Comparison of ENCODE assay signal across 14 cellular contexts in the genomic region with DNA sequence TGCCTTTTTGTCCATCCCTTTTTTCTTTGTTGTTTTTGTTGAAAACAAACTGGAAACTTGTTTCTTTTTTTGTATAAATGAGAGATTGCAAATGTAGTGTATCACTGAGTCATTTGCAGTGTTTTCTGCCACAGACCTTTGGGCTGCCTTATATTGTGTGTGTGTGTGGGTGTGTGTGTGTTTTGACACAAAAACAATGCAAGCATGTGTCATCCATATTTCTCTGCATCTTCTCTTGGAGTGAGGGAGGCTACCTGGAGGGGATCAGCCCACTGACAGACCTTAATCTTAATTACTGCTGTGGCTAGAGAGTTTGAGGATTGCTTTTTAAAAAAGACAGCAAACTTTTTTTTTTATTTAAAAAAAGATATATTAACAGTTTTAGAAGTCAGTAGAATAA. TPM values are rescaled to one million over a fixed set of nuclear protein-coding genes. Genes with fewer than 3 reads are reported as not detected.
DNase-seq lines count a peak whose midpoint lies in the region; ATAC-seq and TF ChIP-seq lines count a peak whose summit lies in the region.
"Had no signal": no experiment of that assay in that cellular context is flagged by ENCODE, and none has a peak within 500 bp of the region (broad histone marks: within the 10 kb centered on the region; RNA-seq: fewer than 3 reads in every experiment).

No MANE protein-coding gene starts in this region.

- no peaks in the 10 kb centered on the region for H3K9me2 ChIP-seq in Karpas-422 (replicated peaks; ENCODE audit: insufficient read depth, low read length)

- peaks cover 26% of the 10 kb centered on the region for H3K4me1 Mint-ChIP-seq in glutamatergic neuron (ENCODE audit: low read depth, unreplicated experiment)
- H3K4me1 Mint-ChIP-seq in stimulated activated memory B cell treated with anti-CD40 and anti-IgM and Interleukin-4, amounts not matched to agents 10 μg/mL and 1 μg/mL and 100 μg/mL, for 72 hours = peaks cover 17% of the 10 kb centered on the region

- DNase-seq in Karpas-422 (no peak), adipocyte (ENCODE audit: low read depth) (no peak), glutamatergic neuron (no peak), stomach (no peak), SHP77 treated with DMSO at 0.1 percent for 48 hours (lab: John Stamatoyannopoulos, UW) (no peak)
- DNase-seq: activated CD4-positive, alpha-beta T cell treated with anti-CD3 and anti-CD28 coated beads for 1 hour; activated naive CD8-positive, alpha-beta T cell treated with anti-CD3 and anti-CD28 coated beads, Interleukin-2, amount 10 ng/mL, durations not matched to agents 7 days and 5 days; foreskin melanocyte had no signal

- intact Hi-C loops in stomach (cut with DNase I; ENCODE audit: low total_unique reads) = no loop called here

- ATAC-seq in HG02571 (IDR thresholded peaks at IDR 0.05; ENCODE audit: unreplicated experiment) = no peak
- ATAC-seq in stimulated activated memory B cell treated with anti-CD40 and anti-IgM and Interleukin-4, amounts not matched to agents 10 μg/mL and 1 μg/mL and 100 μg/mL, for 72 hours = no peak
- ATAC-seq: mucosa of descending colon had no signal

- TF ChIP-seq POLR2A in stomach (IDR thresholded peaks at IDR 0.05) = no peak

- H3K27me3 ChIP-seq in Karpas-422 (ENCODE audit: low read length) (no peaks in the 10 kb centered on the region), adipocyte (replicated peaks; ENCODE audit: control insufficient read depth, insufficient read depth, low read length) (no peaks in the 10 kb centered on the region), stomach (peaks cover 7 to 43% (median 19%) of the 10 kb centered on the region in 3 donors)

- TF ChIP-seq CTCF in glutamatergic neuron (IDR thresholded peaks at IDR 0.05; ENCODE audit: partially characterized antibody, unreplicated experiment) = no peak
- no peak for TF ChIP-seq CTCF in stomach (IDR thresholded peaks at IDR 0.05)

- H3K9me3 ChIP-seq in Karpas-422 (ENCODE audit: low read length) (no peaks in the 10 kb centered on the region), adipocyte (ENCODE audit: control insufficient read depth, low read length) (no peaks in the 10 kb centered on the region), stomach (no peaks in the 10 kb centered on the region)
- H3K9me3 ChIP-seq: mucosa of descending colon had no signal

- peaks cover 25% of the 10 kb centered on the region for H3K36me3 ChIP-seq in Karpas-422 (ENCODE audit: insufficient read depth, low read length)
- peaks cover 8% of the 10 kb centered on the region for H3K36me3 ChIP-seq in adipocyte (ENCODE audit: control insufficient read depth, insufficient read depth, low read length, severe bottlenecking)
- peaks cover 0 to 6% (median 0%) of the 10 kb centered on the region in 4 donors for H3K36me3 ChIP-seq in stomach

- peaks cover 29% of the 10 kb centered on the region for H4K20me1 ChIP-seq in Karpas-422 (ENCODE audit: insufficient read depth, low read depth, low read length)

- peak overlapping the region; percentile 4 for H3K27ac Mint-ChIP-seq in glutamatergic neuron (ENCODE audit: unreplicated experiment)
- H3K27ac Mint-ChIP-seq in stimulated activated memory B cell treated with anti-CD40 and anti-IgM and Interleukin-4, amounts not matched to agents 10 μg/mL and 1 μg/mL and 100 μg/mL, for 72 hours = no peak overlapping the region
- H3K27ac Mint-ChIP-seq: activated naive CD8-positive, alpha-beta T cell treated with anti-CD3 and anti-CD28 coated beads, Interleukin-2, amount 10 ng/mL, durations not matched to agents 7 days and 5 days; T-helper 1 cell treated with Interleukin-12 subunit alpha and Interleukin-12 subunit beta and Interleukin-4 antibody, amounts not matched to agents 30 μg/mL and 1 μg/mL, for 36 hours had no signal

- H3K4me1 ChIP-seq in Karpas-422 (ENCODE audit: low read length) (peaks cover 52% of the 10 kb centered on the region), adipocyte (ENCODE audit: control insufficient read depth, insufficient read depth, low read length) (peaks cover 29% of the 10 kb centered on the region), stomach (peaks cover 19 to 47% (median 39%) of the 10 kb centered on the region in 4 donors)

- H3K27ac ChIP-seq in Karpas-422 (ENCODE audit: low read length) (peak overlapping the region; percentile 35; the same call in 1 of the 2 replicates), stomach (peak overlapping the region; percentile 60 to 89 (median 68))
- H3K27ac ChIP-seq: C4-2B had no signal

- no peak overlapping the region for H3K4me3 ChIP-seq in Karpas-422 (ENCODE audit: low read length)
- H3K4me3 ChIP-seq in adipocyte (ENCODE audit: low read length) = no peak overlapping the region
- H3K4me3 ChIP-seq in stomach = peak overlapping the region in 1 of 4 donors; percentile 53
- H3K4me3 ChIP-seq: mucosa of descending colon had no signal

- no peak for TF ChIP-seq EP300 in stomach (IDR thresholded peaks at IDR 0.05)

- H3K4me3 Mint-ChIP-seq in glutamatergic neuron (ENCODE audit: unreplicated experiment) = peak overlapping the region; percentile 17
- H3K4me3 Mint-ChIP-seq in stimulated activated memory B cell treated with anti-CD40 and anti-IgM and Interleukin-4, amounts not matched to agents 10 μg/mL and 1 μg/mL and 100 μg/mL, for 72 hours = no peak overlapping the region
- H3K4me3 Mint-ChIP-seq: activated naive CD8-positive, alpha-beta T cell treated with anti-CD3 and anti-CD28 coated beads, Interleukin-2, amount 10 ng/mL, durations not matched to agents 7 days and 5 days; T-helper 1 cell treated with Interleukin-12 subunit alpha and Interleukin-12 subunit beta and Interleukin-4 antibody, amounts not matched to agents 30 μg/mL and 1 μg/mL, for 36 hours had no signal

- no peak overlapping the region for H3K4me2 ChIP-seq in Karpas-422 (ENCODE audit: low read depth, low read length, poor library complexity, severe bottlenecking)

- no peak overlapping the region for H2AFZ ChIP-seq in Karpas-422 (ENCODE audit: low read length)

- H3K9ac ChIP-seq in Karpas-422 (ENCODE audit: low read length) (no peak overlapping the region), adipocyte (ENCODE audit: low read length) (peak overlapping the region; percentile 29)

- peaks cover 11% of the 10 kb centered on the region; the same call in 1 of the 2 replicates for H3K79me2 ChIP-seq in Karpas-422 (ENCODE audit: low read length)

- H3K27me3 Mint-ChIP-seq in glutamatergic neuron (ENCODE audit: unreplicated experiment) = peaks cover 10% of the 10 kb centered on the region
- H3K27me3 Mint-ChIP-seq in stimulated activated memory B cell treated with anti-CD40 and anti-IgM and Interleukin-4, amounts not matched to agents 10 μg/mL and 1 μg/mL and 100 μg/mL, for 72 hours = peaks cover 52% of the 10 kb centered on the region

- H3K9me3 Mint-ChIP-seq in glutamatergic neuron (ENCODE audit: unreplicated experiment) = peaks cover 5% of the 10 kb centered on the region
- H3K9me3 Mint-ChIP-seq in stimulated activated memory B cell treated with anti-CD40 and anti-IgM and Interleukin-4, amounts not matched to agents 10 μg/mL and 1 μg/mL and 100 μg/mL, for 72 hours = peaks cover 11% of the 10 kb centered on the region
- H3K9me3 Mint-ChIP-seq: T-helper 1 cell treated with Interleukin-12 subunit alpha and Interleukin-12 subunit beta and Interleukin-4 antibody, amounts not matched to agents 30 μg/mL and 1 μg/mL, for 36 hours had no signal

- H3K36me3 Mint-ChIP-seq in glutamatergic neuron (ENCODE audit: unreplicated experiment) = peaks cover 4% of the 10 kb centered on the region
- peaks cover 8% of the 10 kb centered on the region for H3K36me3 Mint-ChIP-seq in stimulated activated memory B cell treated with anti-CD40 and anti-IgM and Interleukin-4, amounts not matched to agents 10 μg/mL and 1 μg/mL and 100 μg/mL, for 72 hours

RNA-seq across cellular contexts. Expression of a gene that starts 4.9 kb away (rescaled TPM):
- total RNA-seq in Karpas-422 (2014; rRNA removed; shearing (Covaris generic); ENCODE audit: low replicate concordance) = 26.4 and 30.3 TPM in 2 replicates
- total RNA-seq in glutamatergic neuron (ENCODE audit: unreplicated experiment) (1.6 TPM), stomach (10 to 100 TPM in 4 of 5 donors, 1 to 10 TPM in 1; 5.8 to 69.5 (median 34.9) TPM)
- polyA plus RNA-seq in stomach = 10 to 100 TPM in 2 of 3 donors, 1 to 10 TPM in 1; 7.8 to 15.4 (median 10.5) TPM
- total RNA-seq: activated naive CD8-positive, alpha-beta T cell treated with anti-CD3 and anti-CD28 coated beads, Interleukin-2, amount 10 ng/mL, durations not matched to agents 7 days and 5 days; dermis microvascular lymphatic vessel endothelial cell had no signal
